Comparison of ENCODE assay signal across 28 cellular contexts in genomic region chr13:45779901-45780300, GRCh38.
"Had no signal": no experiment of that assay in that cellular context is flagged by ENCODE, and none has a peak within 500 bp of the region (broad histone marks: within the 10 kb centered on the region; RNA-seq: fewer than 3 reads in every experiment).

No MANE protein-coding gene starts in this region.

- H3K27me3 ChIP-seq: left lung, neural progenitor cell, sigmoid colon, spleen, suprapubic skin, tibial artery, upper lobe of right lung had no signal

- ATAC-seq: left colon; left lung; lower lobe of right lung; natural killer cell; right cardiac atrium; stimulated activated effector memory CD8-positive, alpha-beta T cell treated with anti-CD3 and anti-CD28 coated beads, Interleukin-12 subunit alpha, Interleukin-12 subunit beta, amount 100 ng/mL, for 72 hours; upper lobe of right lung had no signal

- H3K4me1 ChIP-seq: left lung, lower lobe of right lung, parathyroid adenoma, spleen, upper lobe of right lung had no signal

- H3K9me3 Mint-ChIP-seq: mesothelial cell of epicardium; naive B cell; natural killer cell; nephron progenitor cell; stimulated activated effector memory CD8-positive, alpha-beta T cell treated with anti-CD3 and anti-CD28 coated beads, Interleukin-12 subunit alpha, Interleukin-12 subunit beta, amount 100 ng/mL, for 72 hours; stimulated activated naive CD8-positive, alpha-beta T cell treated with anti-CD3 and anti-CD28 coated beads, Interleukin-15, Interleukin-2, amounts not matched to agents 100 ng/mL and 50 ng/mL, for 24 hours had no signal

- H3K36me3 ChIP-seq: left lung, lower lobe of right lung, neural progenitor cell, neutrophil, sigmoid colon, spleen, suprapubic skin, thoracic aorta, tibial artery, upper lobe of right lung had no signal

- H3K27ac Mint-ChIP-seq: mesothelial cell of epicardium; natural killer cell; nephron progenitor cell; stimulated activated effector memory CD8-positive, alpha-beta T cell treated with anti-CD3 and anti-CD28 coated beads, Interleukin-12 subunit alpha, Interleukin-12 subunit beta, amount 100 ng/mL, for 72 hours; stimulated activated naive CD8-positive, alpha-beta T cell treated with anti-CD3 and anti-CD28 coated beads, Interleukin-15, Interleukin-2, amounts not matched to agents 100 ng/mL and 50 ng/mL, for 24 hours had no signal

- DNase-seq: hippocampal formation; kidney; left colon; left lung; lower lobe of right lung; mammary epithelial cell; mesenchymal stem cell; naive B cell; natural killer cell; nephron progenitor cell; occipital lobe; psoas muscle; right cardiac atrium; sigmoid colon; small intestine; spleen; stimulated activated CD4-positive, alpha-beta T cell treated with anti-CD3 and anti-CD28 coated beads, Interleukin-4, amount 100 ng/mL, for 24 hours; stimulated activated naive CD4-positive, alpha-beta T cell; tibial artery; upper lobe of right lung had no signal

- H3K4me3 Mint-ChIP-seq: mesothelial cell of epicardium; naive B cell; natural killer cell; nephron progenitor cell; neural progenitor cell; stimulated activated effector memory CD8-positive, alpha-beta T cell treated with anti-CD3 and anti-CD28 coated beads, Interleukin-12 subunit alpha, Interleukin-12 subunit beta, amount 100 ng/mL, for 72 hours; stimulated activated naive CD8-positive, alpha-beta T cell treated with anti-CD3 and anti-CD28 coated beads, Interleukin-15, Interleukin-2, amounts not matched to agents 100 ng/mL and 50 ng/mL, for 24 hours had no signal

- H3K9me3 ChIP-seq: left lung, lower lobe of right lung, neutrophil, psoas muscle, sigmoid colon, spleen, suprapubic skin, thoracic aorta, tibial artery, upper lobe of right lung had no signal

- H3K27ac ChIP-seq: left lung, lower lobe of right lung, neural progenitor cell, neutrophil, parathyroid adenoma, psoas muscle, sigmoid colon, spleen, suprapubic skin, thoracic aorta, tibial artery, upper lobe of right lung had no signal

- H3K4me1 Mint-ChIP-seq: naive B cell, natural killer cell had no signal

- H3K4me3 ChIP-seq: left lung, lower lobe of right lung, neural progenitor cell, psoas muscle, sigmoid colon, spleen, suprapubic skin, thoracic aorta, tibial artery, upper lobe of right lung had no signal

- H3K36me3 Mint-ChIP-seq: mesothelial cell of epicardium; naive B cell; natural killer cell; stimulated activated effector memory CD8-positive, alpha-beta T cell treated with anti-CD3 and anti-CD28 coated beads, Interleukin-12 subunit alpha, Interleukin-12 subunit beta, amount 100 ng/mL, for 72 hours had no signal
